ENCODE assay signal across 2 cellular contexts in the genomic region with DNA sequence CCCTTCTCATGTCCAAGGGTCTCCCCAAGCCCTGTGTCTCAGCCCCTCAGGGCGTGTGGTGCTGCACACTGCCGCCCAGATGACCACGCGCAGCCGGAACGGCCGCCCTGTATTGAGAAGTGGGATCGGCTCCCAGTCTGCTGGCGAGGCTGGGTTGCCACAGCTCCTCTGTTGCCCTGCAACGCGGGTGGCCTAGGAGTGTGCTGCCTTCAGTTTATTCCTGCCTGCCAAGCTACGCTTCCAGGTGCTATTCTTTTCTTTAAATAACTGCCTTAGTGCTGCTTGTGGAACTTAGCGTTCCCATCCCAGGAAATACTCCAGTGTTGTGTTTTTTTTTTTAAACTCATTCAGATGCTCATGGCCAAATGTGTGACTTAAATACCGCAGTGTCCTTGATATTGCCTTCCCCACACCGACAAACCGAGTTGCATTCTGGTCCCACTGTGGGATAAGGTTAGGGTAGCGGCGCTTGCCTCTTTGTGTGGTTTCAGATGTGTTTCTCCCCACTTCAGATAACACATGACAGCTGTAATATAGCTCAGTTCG.
TF ChIP-seq lines count a peak whose summit lies in the region.

No MANE protein-coding gene starts in this region.

TF ChIP-seq in A549, 52 proteins besides CTCF, POLR2A, EP300 and RAD21 (continued from another document):
- TF ChIP-seq SMC3 (IDR thresholded peaks at IDR 0.05) (no peak), CBX8 (IDR thresholded peaks at IDR 0.05) (no peak), KDM5A (IDR thresholded peaks at IDR 0.05) (no peak), TFCP2L1 (CRISPR knock-in tag; IDR thresholded peaks at IDR 0.05) (no peak), ZC3H11A (IDR thresholded peaks at IDR 0.05) (no peak), RCOR1 (IDR thresholded peaks at IDR 0.05; ENCODE audit: low read depth, low read length) (no peak), RARB (CRISPR knock-in tag; IDR thresholded peaks at IDR 0.05) (no peak), NFE2L2 (conservative IDR thresholded peaks at IDR 0.05; ENCODE audit: low read length) (no peak), FOXS1 (CRISPR knock-in tag; IDR thresholded peaks at IDR 0.05) (no peak), FOSB (CRISPR knock-in tag; IDR thresholded peaks at IDR 0.05) (no peak), POLR2AphosphoS2 (conservative IDR thresholded peaks at IDR 0.05; ENCODE audit: low read length) (peak; percentile 59), JUNB (IDR thresholded peaks at IDR 0.05) (no peak), RFX5 (IDR thresholded peaks at IDR 0.05) (no peak), ZFP36 (IDR thresholded peaks at IDR 0.05; ENCODE audit: borderline replicate concordance, partially characterized antibody) (peak; percentile 1), BHLHE40 (IDR thresholded peaks at IDR 0.05; ENCODE audit: low read depth, low read length) (no peak), JUN (IDR thresholded peaks at IDR 0.05) (peak in 1 of 2 experiments; percentile 12; a peak in 1 of 5 replicates), MYC (IDR thresholded peaks at IDR 0.05; ENCODE audit: borderline replicate concordance, low read length) (no peak), MAX (IDR thresholded peaks at IDR 0.05) (no peak), CHD4 (IDR thresholded peaks at IDR 0.05; ENCODE audit: borderline replicate concordance) (no peak), MAZ (IDR thresholded peaks at IDR 0.05; ENCODE audit: borderline replicate concordance, low read depth, low read length) (no peak), HES2 (IDR thresholded peaks at IDR 0.05) (no peak), EHF (CRISPR knock-in tag; IDR thresholded peaks at IDR 0.05) (no peak)
TF ChIP-seq in A549: peak in this region for 3.

TF ChIP-seq in endothelial cell of umbilical vein, 7 proteins besides CTCF, POLR2A, EP300 and RAD21:
- TF ChIP-seq GATA2 (IDR thresholded peaks at IDR 0.05; ENCODE audit: insufficient read depth, insufficient read length, low read depth, low read length): no peak
- TF ChIP-seq POLR2AphosphoS5 (IDR thresholded peaks at IDR 0.05; ENCODE audit: insufficient read depth, low read depth, low read length): no peak
- no peak for TF ChIP-seq FOS (IDR thresholded peaks at IDR 0.05; ENCODE audit: borderline replicate concordance, insufficient read depth, low read length)
- TF ChIP-seq MAX (IDR thresholded peaks at IDR 0.05; ENCODE audit: insufficient read depth, insufficient read length): no peak
- TF ChIP-seq EZH2 (IDR thresholded peaks at IDR 0.05; ENCODE audit: borderline replicate concordance, low read depth, low read length, severe bottlenecking): no peak
- no peak for TF ChIP-seq JUN (IDR thresholded peaks at IDR 0.05; ENCODE audit: borderline replicate concordance, insufficient read depth, insufficient read length, low read depth)
- no peak for TF ChIP-seq MYC (IDR thresholded peaks at IDR 0.05; ENCODE audit: low read depth, low read length)
